17 cellular contexts compared by ENCODE assay signal in genomic region chr1:40244138-40244744, GRCh38. TPM values are rescaled to one million over a fixed set of nuclear protein-coding genes. Genes with fewer than 3 reads are reported as not detected.
DNase-seq lines count a peak whose midpoint lies in the region; ATAC-seq and TF ChIP-seq lines count a peak whose summit lies in the region.
"Had no signal": no experiment of that assay in that cellular context is flagged by ENCODE, and none has a peak within 500 bp of the region (broad histone marks: within the 10 kb centered on the region; RNA-seq: fewer than 3 reads in every experiment).

No MANE protein-coding gene starts in this region.

- in situ Hi-C loops in mammary epithelial cell (cut with MboI; ENCODE audit: low sequenced_read_pairs in 2 of 2), result no loop called here

- H3K36me3 Mint-ChIP-seq in MCF 10A (ENCODE audit: insufficient read depth, unreplicated experiment), result peaks cover 13% of the 10 kb centered on the region
- peaks cover 7% of the 10 kb centered on the region for H3K36me3 Mint-ChIP-seq in central memory CD8-positive, alpha-beta T cell (ENCODE audit: insufficient read depth)
- H3K36me3 Mint-ChIP-seq in progenitor cell of endocrine pancreas (ENCODE audit: insufficient read depth), result peaks cover 2% of the 10 kb centered on the region
- H3K36me3 Mint-ChIP-seq in CD4-positive, alpha-beta memory T cell, result peaks cover 3 to 8% of the 10 kb centered on the region in 2 donors

- peaks cover 18% of the 10 kb centered on the region for H3K4me1 ChIP-seq in mammary epithelial cell (ENCODE audit: insufficient read depth, low read length)
- H3K4me1 ChIP-seq in PC-3 (ENCODE audit: insufficient read depth, low read length), result peaks cover 42% of the 10 kb centered on the region
- peaks cover 16% of the 10 kb centered on the region for H3K4me1 ChIP-seq in CD4-positive, alpha-beta memory T cell (ENCODE audit: insufficient read depth, low read length)

- TF ChIP-seq CTCF in MCF 10A (IDR thresholded peaks at IDR 0.05; ENCODE audit: unreplicated experiment) (no peak), mammary epithelial cell (conservative IDR thresholded peaks at IDR 0.05 in 1 of 2, IDR thresholded peaks at IDR 0.05 in 1 of 2; ENCODE audit: extremely low read depth in 1 of 2, insufficient read depth in 1 of 2, low read depth in 1 of 2, low read length in 2 of 2) (no peak), PC-3 (conservative IDR thresholded peaks at IDR 0.05; ENCODE audit: low read depth, low read length) (no peak), progenitor cell of endocrine pancreas (IDR thresholded peaks at IDR 0.05; ENCODE audit: unreplicated experiment) (no peak)

- H3K9me3 ChIP-seq in mammary epithelial cell (replicated peaks; ENCODE audit: insufficient read depth, low read length), result no peaks in the 10 kb centered on the region
- H3K9me3 ChIP-seq in PC-3 (ENCODE audit: low read length), result no peaks in the 10 kb centered on the region
- H3K9me3 ChIP-seq in CD4-positive, alpha-beta memory T cell (ENCODE audit: control insufficient read depth in 1 of 2, low read length in 2 of 2), result no peaks in the 10 kb centered on the region

- H4K20me1 ChIP-seq in mammary epithelial cell (ENCODE audit: insufficient read depth, low read length) (no peaks in the 10 kb centered on the region), PC-3 (ENCODE audit: low read length) (no peaks in the 10 kb centered on the region)

- H3K4me1 Mint-ChIP-seq in MCF 10A (ENCODE audit: insufficient read depth, unreplicated experiment) (peaks cover 13% of the 10 kb centered on the region), progenitor cell of endocrine pancreas (ENCODE audit: low read depth) (peaks cover 15% of the 10 kb centered on the region)
- H3K4me1 Mint-ChIP-seq in central memory CD8-positive, alpha-beta T cell, result peaks cover 18% of the 10 kb centered on the region
- peaks cover 12 to 32% (median 16%) of the 10 kb centered on the region in 4 donors for H3K4me1 Mint-ChIP-seq in CD4-positive, alpha-beta memory T cell

- H2AFZ ChIP-seq in mammary epithelial cell (ENCODE audit: low read depth, low read length) (no peak overlapping the region), PC-3 (ENCODE audit: low read length) (no peak overlapping the region)

- H3K27ac Mint-ChIP-seq in MCF 10A (ENCODE audit: low read depth, unreplicated experiment) (peak overlapping the region; percentile 44), progenitor cell of endocrine pancreas (peak overlapping the region; percentile 21)
- peak overlapping the region; percentile 6 for H3K27ac Mint-ChIP-seq in central memory CD8-positive, alpha-beta T cell (ENCODE audit: low read depth)
- peak overlapping the region in 1 of 7 donors; percentile 17 for H3K27ac Mint-ChIP-seq in CD4-positive, alpha-beta memory T cell
- H3K27ac Mint-ChIP-seq: CD14-positive monocyte had no signal

- dilution Hi-C loops in mammary epithelial cell (cut with HindIII; ENCODE audit: low sequenced_read_pairs), result no loop called here

- no peaks in the 10 kb centered on the region for H3K9me2 ChIP-seq in PC-3 (replicated peaks; ENCODE audit: low read length)

- H3K27me3 ChIP-seq in mammary epithelial cell (ENCODE audit: insufficient read depth, low read length), result no peaks in the 10 kb centered on the region
- H3K27me3 ChIP-seq in PC-3 (ENCODE audit: low read length), result no peaks in the 10 kb centered on the region
- no peaks in the 10 kb centered on the region for H3K27me3 ChIP-seq in CD4-positive, alpha-beta memory T cell (ENCODE audit: insufficient read depth, low read length)

- BruUV-seq in MCF 10A (replicated peaks; lab: Mats Ljungman, UMichigan), result no TSS peak
- no TSS peak for BruUV-seq in mammary epithelial cell (replicated peaks; lab: Mats Ljungman, UMichigan)
- BruUV-seq in PC-3 (replicated peaks; lab: Mats Ljungman, UMichigan), result no TSS peak

- H3K36me3 ChIP-seq in mammary epithelial cell (ENCODE audit: insufficient read depth, low read length) (no peaks in the 10 kb centered on the region), PC-3 (ENCODE audit: low read depth, low read length) (peaks cover 2% of the 10 kb centered on the region; the same call in 1 of the 2 replicates)
- H3K36me3 ChIP-seq in CD4-positive, alpha-beta memory T cell (ENCODE audit: insufficient read depth, low read length), result peaks cover 1% of the 10 kb centered on the region

- no peak overlapping the region for H3K9ac ChIP-seq in mammary epithelial cell (ENCODE audit: insufficient read depth, low read length)
- no peak overlapping the region for H3K9ac ChIP-seq in PC-3 (ENCODE audit: low read length)

- POLR2A ChIA-PET in MCF 10A (lab: Yijun Ruan, JAX) (no interaction called here), PC-3 (lab: Charles Lee; ENCODE audit: unreplicated experiment) (no interaction called here)
- POLR2A ChIA-PET in CD4-positive, alpha-beta memory T cell (lab: Charles Lee; ENCODE audit: partially characterized antibody), result no interaction called here

- intact Hi-C loops in MCF 10A (cut with micrococcal nuclease) (no loop called here), mammary epithelial cell (cut with micrococcal nuclease) (no loop called here), PC-3 (cut with micrococcal nuclease) (loop anchor here (10.0 kb wide), 2 partner anchors 79 to 189 kb away; partner anchors contain the start of gene RLF)
- intact Hi-C loops in CD4-positive, alpha-beta memory T cell (cut with micrococcal nuclease), result no loop called here

- peaks cover 3% of the 10 kb centered on the region for H3K79me2 ChIP-seq in mammary epithelial cell (ENCODE audit: insufficient read depth, low read length)
- no peaks in the 10 kb centered on the region for H3K79me2 ChIP-seq in PC-3 (ENCODE audit: low read length)

- H3K27ac ChIP-seq in mammary epithelial cell (ENCODE audit: insufficient read depth, low read depth, low read length) (no peak overlapping the region), PC-3 (ENCODE audit: low read length) (peak overlapping the region; percentile 45)
- H3K27ac ChIP-seq in CD4-positive, alpha-beta memory T cell (ENCODE audit: low read depth, low read length), result no peak overlapping the region

- H3K4me3 ChIP-seq in mammary epithelial cell (replicated peaks in 1 of 3; ENCODE audit: insufficient read depth in 1 of 3, low read depth in 2 of 3, low read length in 3 of 3) (no peak overlapping the region), PC-3 (ENCODE audit: low read length) (no peak overlapping the region)
- no peak overlapping the region for H3K4me3 ChIP-seq in CD4-positive, alpha-beta memory T cell (ENCODE audit: low read length in 2 of 2)

- no peak overlapping the region for H3K4me2 ChIP-seq in mammary epithelial cell (ENCODE audit: insufficient read depth, low read depth, low read length)
- peak overlapping the region; percentile 31; the same call in 1 of the 2 replicates for H3K4me2 ChIP-seq in PC-3 (ENCODE audit: low read length)

- CTCF ChIA-PET in MCF 10A (lab: Yijun Ruan, JAX) (no interaction called here), mammary epithelial cell (lab: Charles Lee; ENCODE audit: low non-redundant PET) (no interaction called here), PC-3 (lab: Charles Lee) (no interaction called here)
- CTCF ChIA-PET in CD4-positive, alpha-beta memory T cell (lab: Charles Lee; ENCODE audit: partially characterized antibody), result interaction anchor here (4.2 kb wide), 1 partner anchor 91 kb away, joined by 16 read pairs; no protein-coding TSS in a partner anchor

- no peaks in the 10 kb centered on the region for H3K27me3 Mint-ChIP-seq in MCF 10A (ENCODE audit: insufficient read depth, unreplicated experiment)
- no peaks in the 10 kb centered on the region for H3K27me3 Mint-ChIP-seq in central memory CD8-positive, alpha-beta T cell
- no peaks in the 10 kb centered on the region for H3K27me3 Mint-ChIP-seq in progenitor cell of endocrine pancreas
- no peaks in the 10 kb centered on the region for H3K27me3 Mint-ChIP-seq in CD4-positive, alpha-beta memory T cell

- H3K9me3 Mint-ChIP-seq in MCF 10A (ENCODE audit: unreplicated experiment), result no peaks in the 10 kb centered on the region
- H3K9me3 Mint-ChIP-seq in central memory CD8-positive, alpha-beta T cell, result no peaks in the 10 kb centered on the region
- H3K9me3 Mint-ChIP-seq in progenitor cell of endocrine pancreas (ENCODE audit: low read depth), result no peaks in the 10 kb centered on the region
- no peaks in the 10 kb centered on the region for H3K9me3 Mint-ChIP-seq in CD4-positive, alpha-beta memory T cell

- no peak for ATAC-seq in PC-3
- no peak for ATAC-seq in central memory CD8-positive, alpha-beta T cell (replicated peaks; ENCODE audit: extremely low read depth, poor library complexity, severe bottlenecking)
- no peak for ATAC-seq in GM19023 (IDR thresholded peaks at IDR 0.05; ENCODE audit: unreplicated experiment)
- ATAC-seq: HCT116 had no signal

- WGBS in mammary epithelial cell (ENCODE audit: low coverage, missing lambda C conversion rate), result 72% methylated on average over 4 of the region's 4 CpGs

- H3F3A ChIP-seq in PC-3 (ENCODE audit: low read length, unreplicated experiment), result peaks cover 8% of the 10 kb centered on the region

- no peak for DNase-seq in MCF 10A (ENCODE audit: unreplicated experiment)
- DNase-seq in mammary epithelial cell, result no peak
- no peak for DNase-seq in PC-3
- no peak for DNase-seq in central memory CD8-positive, alpha-beta T cell (ENCODE audit: low spot score in 2 of 2)
- no peak for DNase-seq in progenitor cell of endocrine pancreas (ENCODE audit: low spot score, unreplicated experiment)
- DNase-seq in CD4-positive, alpha-beta memory T cell, result no peak
- DNase-seq: GOT3, NCI-H1417 treated with DMSO at 0.1 percent for 48 hours, NCI-H1930, NCI-H524, OCI-M1 had no signal

- H3K4me3 Mint-ChIP-seq in MCF 10A (ENCODE audit: unreplicated experiment) (no peak overlapping the region), progenitor cell of endocrine pancreas (ENCODE audit: low read depth) (no peak overlapping the region)
- H3K4me3 Mint-ChIP-seq in central memory CD8-positive, alpha-beta T cell, result no peak overlapping the region
- no peak overlapping the region for H3K4me3 Mint-ChIP-seq in CD4-positive, alpha-beta memory T cell
- H3K4me3 Mint-ChIP-seq: CD14-positive monocyte had no signal

RNA-seq across cellular contexts. Expression of gene TMCO2, which starts 3.5 kb away (rescaled TPM):
- total RNA-seq in MCF 10A (2022) (not detected in 2 replicates), mammary epithelial cell (not detected), PC-3 (2014; rRNA removed) (not detected in 2 replicates), progenitor cell of endocrine pancreas (not detected in 2 replicates)
- not detected for polyA plus RNA-seq in mammary epithelial cell
- polyA minus RNA-seq in mammary epithelial cell, result not detected
- under 1 TPM in 1 of 2 experiments, not detected in 1; 0.47 TPM for total RNA-seq in CD4-positive, alpha-beta memory T cell
- polyA plus RNA-seq in CD4-positive, alpha-beta memory T cell, result not detected
- total RNA-seq: IMR-90, M059J, RPMI7951 had no signal
- polyA plus RNA-seq: CD14-positive monocyte, IMR-90 had no signal

RNA-seq across cellular contexts. Expression of gene ZMPSTE24, which starts 13.8 kb away (rescaled TPM):
- total RNA-seq in MCF 10A (2022), result 27.8 and 31.3 TPM in 2 replicates
- 10 to 100 TPM; 51.2 to 93.5 TPM for total RNA-seq in mammary epithelial cell
- polyA plus RNA-seq in mammary epithelial cell, result 24.1 TPM
- polyA minus RNA-seq in mammary epithelial cell, result 32.7 TPM
- total RNA-seq in PC-3 (2014; rRNA removed), result 68.7 and 76.1 TPM in 2 replicates
- 40.4 and 41.9 TPM in 2 replicates for total RNA-seq in progenitor cell of endocrine pancreas
- 10 to 100 TPM; 19.7 to 21.0 TPM for total RNA-seq in CD4-positive, alpha-beta memory T cell
- 10 to 100 TPM; 27.1 to 44.1 TPM for polyA plus RNA-seq in CD4-positive, alpha-beta memory T cell
